Comparison of ENCODE assay signal across 8 cellular contexts in the genomic region with DNA sequence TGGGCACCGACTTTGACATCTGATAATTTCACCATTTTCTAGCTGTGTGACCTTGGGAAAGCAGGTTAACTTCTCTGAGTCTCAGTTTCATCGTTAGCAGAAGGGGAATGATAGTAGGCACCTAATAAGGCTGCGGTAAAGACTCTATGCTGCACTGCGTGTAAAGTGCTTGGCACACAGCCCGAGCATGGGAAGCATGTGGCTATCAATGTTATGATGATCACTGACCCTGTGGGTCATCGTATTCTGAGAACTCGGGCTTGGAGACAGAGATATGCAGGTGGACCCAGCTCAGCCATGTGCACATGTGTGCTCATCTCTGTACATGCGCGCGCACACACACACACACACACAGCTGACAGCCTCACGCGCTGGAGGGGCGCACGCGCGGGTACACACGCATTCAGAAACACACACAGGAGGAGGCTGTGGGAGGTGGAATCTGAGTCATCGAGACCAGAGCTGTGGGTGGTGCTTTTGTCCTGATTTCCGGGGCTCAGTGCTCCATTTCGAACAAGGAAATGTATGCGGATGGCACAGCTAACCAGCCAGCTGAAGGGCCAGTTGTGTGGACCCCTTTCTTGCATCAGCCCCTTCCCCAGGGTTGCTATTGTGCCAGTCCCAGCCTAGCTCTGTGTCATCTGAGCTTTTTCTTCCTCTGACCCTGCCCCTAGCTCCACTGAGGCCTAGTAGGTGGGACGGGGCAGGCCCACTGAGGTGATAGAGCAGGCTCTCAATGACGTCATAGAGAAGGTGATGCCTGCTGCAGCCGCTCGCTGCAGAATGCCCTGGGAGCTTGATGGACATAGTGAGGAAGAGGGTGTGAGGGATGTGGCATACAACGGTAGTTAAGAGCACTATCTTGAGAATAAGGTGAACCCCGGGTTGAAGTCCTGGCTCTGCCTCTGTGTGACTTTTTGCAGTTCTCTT. TPM values are rescaled to one million over a fixed set of nuclear protein-coding genes. Genes with fewer than 3 reads are reported as not detected.
A peak's percentile ranks its signal among the peaks of the same experiment; 100 is the strongest.
DNase-seq lines count a peak whose midpoint lies in the region; ATAC-seq lines count a peak whose summit lies in the region.

No MANE protein-coding gene starts in this region.

- H3K9me3 ChIP-seq in aorta (ENCODE audit: control insufficient read depth, low read length), result no peaks in the 10 kb centered on the region

- H3K4me1 ChIP-seq in aorta (ENCODE audit: control insufficient read depth in 1 of 2, insufficient read depth in 2 of 2, low read length in 2 of 2), result no peaks in the 10 kb centered on the region

- peaks cover 7 to 10% of the 10 kb centered on the region in 2 donors for H3K4me1 Mint-ChIP-seq in stimulated activated naive B cell treated with anti-CD40 and anti-IgM and Interleukin-4, amounts not matched to agents 10 μg/mL and 1 μg/mL and 100 μg/mL, for 72 hours

- no peak overlapping the region for H3K27ac ChIP-seq in aorta (ENCODE audit: low read depth in 1 of 2, low read length in 2 of 2)

- DNase-seq in HT1080 (ENCODE audit: low read depth), result peak; percentile 42
- DNase-seq in activated CD4-positive, alpha-beta T cell treated with anti-CD3 and anti-CD28 coated beads, Interleukin-2, amount 50 U/mL, for 1 hour, result peak; percentile 64
- DNase-seq in effector CD4-positive, alpha-beta T cell, result peak; percentile 58
- peak; percentile 62 to 77 for DNase-seq in stimulated activated CD4-positive, alpha-beta T cell treated with anti-CD3 and anti-CD28 coated beads, Interleukin-4, amount 100 ng/mL, for 48 hours (ENCODE audit: low read depth in 2 of 2)
- no peak for DNase-seq in stimulated activated naive B cell treated with anti-CD40 and anti-IgM and Interleukin-4, amounts not matched to agents 10 μg/mL and 1 μg/mL and 100 μg/mL, for 72 hours
- DNase-seq in aorta, result no peak
- no peak for DNase-seq in NCI-H1417 treated with DMSO at 0.1 percent for 48 hours (lab: John Stamatoyannopoulos, UW)

- no peak for ATAC-seq in stimulated activated naive B cell treated with anti-CD40 and anti-IgM and Interleukin-4, amounts not matched to agents 10 μg/mL and 1 μg/mL and 100 μg/mL, for 72 hours (replicated peaks)
- ATAC-seq in aorta (ENCODE audit: low FRiP score) (no peak), GM21381 (IDR thresholded peaks at IDR 0.05; ENCODE audit: unreplicated experiment) (no peak)

- H3K4me3 Mint-ChIP-seq in stimulated activated naive B cell treated with anti-CD40 and anti-IgM and Interleukin-4, amounts not matched to agents 10 μg/mL and 1 μg/mL and 100 μg/mL, for 72 hours, result peak overlapping the region in 1 of 2 donors; percentile 83

- intact Hi-C loops in aorta (cut with DNase I), result loop anchor here (2.0 to 10.0 kb wide), 4 partner anchors 186 to 452 kb away; a partner anchor contains a TSS

- H3K36me3 ChIP-seq in aorta (ENCODE audit: control insufficient read depth in 1 of 2, insufficient read depth in 2 of 2, low read length in 1 of 2), result no peaks in the 10 kb centered on the region

- no peak overlapping the region for H3K4me3 ChIP-seq in aorta (ENCODE audit: low read length in 2 of 2)

- H3K27ac Mint-ChIP-seq in stimulated activated naive B cell treated with anti-CD40 and anti-IgM and Interleukin-4, amounts not matched to agents 10 μg/mL and 1 μg/mL and 100 μg/mL, for 72 hours, result no peak overlapping the region

- no peaks in the 10 kb centered on the region for H3K9me3 Mint-ChIP-seq in stimulated activated naive B cell treated with anti-CD40 and anti-IgM and Interleukin-4, amounts not matched to agents 10 μg/mL and 1 μg/mL and 100 μg/mL, for 72 hours

- H3K27me3 ChIP-seq in aorta (ENCODE audit: control insufficient read depth in 1 of 2, insufficient read depth in 2 of 2, low read length in 1 of 2), result no peaks in the 10 kb centered on the region

- peaks cover 74 to 83% of the 10 kb centered on the region in 2 donors for H3K27me3 Mint-ChIP-seq in stimulated activated naive B cell treated with anti-CD40 and anti-IgM and Interleukin-4, amounts not matched to agents 10 μg/mL and 1 μg/mL and 100 μg/mL, for 72 hours

- WGBS in aorta, 2 donors, result 80 to 83% methylated on average over 27 of the region's 27 CpGs

- H3K36me3 Mint-ChIP-seq in stimulated activated naive B cell treated with anti-CD40 and anti-IgM and Interleukin-4, amounts not matched to agents 10 μg/mL and 1 μg/mL and 100 μg/mL, for 72 hours, result no peaks in the 10 kb centered on the region

RNA-seq across cellular contexts. Expression of a gene that starts 11.2 kb away (rescaled TPM):
- 4.6 and 4.8 TPM in 2 replicates for total RNA-seq in HT1080 (2014; rRNA removed; shearing (Covaris generic))
- polyA plus RNA-seq in HT1080 (2015; cell fraction: cytosol; rRNA removed), result 6.5 and 7.4 TPM in 2 replicates
- 25.8 and 28.3 TPM in 2 replicates for polyA plus RNA-seq in HT1080 (2015; cell fraction: nucleus; rRNA removed)
- total RNA-seq in aorta, result 10 to 100 TPM; 21.4 to 34.2 TPM
- polyA plus RNA-seq in aorta, result 10 to 100 TPM in 1 of 2 donors, 1 to 10 TPM in 1; 1.8 to 14.1 TPM

RNA-seq across cellular contexts. Expression of a gene that starts 42.0 kb away (rescaled TPM):
- 7.2 and 7.5 TPM in 2 replicates for total RNA-seq in HT1080 (2014; rRNA removed; shearing (Covaris generic))
- 6.3 and 6.8 TPM in 2 replicates for polyA plus RNA-seq in HT1080 (2015; cell fraction: cytosol; rRNA removed)
- polyA plus RNA-seq in HT1080 (2015; cell fraction: nucleus; rRNA removed), result 89.1 and 99.4 TPM in 2 replicates
- total RNA-seq in aorta, result 10 to 100 TPM; 33.1 to 47.3 TPM
- polyA plus RNA-seq in aorta, result 10 to 100 TPM in 1 of 2 donors, 1 to 10 TPM in 1; 9.4 to 59.7 TPM

RNA-seq across cellular contexts. Expression of a gene that starts 56.4 kb away (rescaled TPM):
- 13.1 and 15.3 TPM in 2 replicates for total RNA-seq in HT1080 (2014; rRNA removed; shearing (Covaris generic))
- 6.8 TPM in 2 replicates for polyA plus RNA-seq in HT1080 (2015; cell fraction: cytosol; rRNA removed)
- polyA plus RNA-seq in HT1080 (2015; cell fraction: nucleus; rRNA removed), result 26.1 and 28.6 TPM in 2 replicates
- total RNA-seq in aorta, result 1 to 10 TPM; 1.5 to 1.9 TPM
- 1 to 10 TPM in 1 of 2 donors, under 1 TPM in 1; 0.63 to 2.9 TPM for polyA plus RNA-seq in aorta

RNA-seq across cellular contexts. Expression of a gene that starts 56.5 kb away (rescaled TPM):
- total RNA-seq in HT1080 (2014; rRNA removed; shearing (Covaris generic)), result 86.7 and 104 TPM in 2 replicates
- polyA plus RNA-seq in HT1080 (2015; cell fraction: cytosol; rRNA removed), result 52.6 and 53.8 TPM in 2 replicates
- 77.6 and 85.8 TPM in 2 replicates for polyA plus RNA-seq in HT1080 (2015; cell fraction: nucleus; rRNA removed)
- total RNA-seq in aorta, result 10 to 100 TPM; 52.4 to 54.3 TPM
- polyA plus RNA-seq in aorta, result 10 to 100 TPM; 21.3 to 86.8 TPM

Comparison
In these comparisons a context has a peak if more than half of its experiments do, and no peak if none do; other contexts are left out.
1. DNase-seq: peak in HT1080 (single experiment), activated CD4-positive, alpha-beta T cell treated with anti-CD3 and anti-CD28 coated beads, Interleukin-2, amount 50 U/mL, for 1 hour (single experiment), effector CD4-positive, alpha-beta T cell (single experiment) and stimulated activated CD4-positive, alpha-beta T cell treated with anti-CD3 and anti-CD28 coated beads, Interleukin-4, amount 100 ng/mL, for 48 hours (2 of 2); none in stimulated activated naive B cell treated with anti-CD40 and anti-IgM and Interleukin-4, amounts not matched to agents 10 μg/mL and 1 μg/mL and 100 μg/mL, for 72 hours (single experiment), aorta (0 of 2) and NCI-H1417 treated with DMSO at 0.1 percent for 48 hours (single experiment).